ENCODE assay signal across 10 cellular contexts in the genomic region with DNA sequence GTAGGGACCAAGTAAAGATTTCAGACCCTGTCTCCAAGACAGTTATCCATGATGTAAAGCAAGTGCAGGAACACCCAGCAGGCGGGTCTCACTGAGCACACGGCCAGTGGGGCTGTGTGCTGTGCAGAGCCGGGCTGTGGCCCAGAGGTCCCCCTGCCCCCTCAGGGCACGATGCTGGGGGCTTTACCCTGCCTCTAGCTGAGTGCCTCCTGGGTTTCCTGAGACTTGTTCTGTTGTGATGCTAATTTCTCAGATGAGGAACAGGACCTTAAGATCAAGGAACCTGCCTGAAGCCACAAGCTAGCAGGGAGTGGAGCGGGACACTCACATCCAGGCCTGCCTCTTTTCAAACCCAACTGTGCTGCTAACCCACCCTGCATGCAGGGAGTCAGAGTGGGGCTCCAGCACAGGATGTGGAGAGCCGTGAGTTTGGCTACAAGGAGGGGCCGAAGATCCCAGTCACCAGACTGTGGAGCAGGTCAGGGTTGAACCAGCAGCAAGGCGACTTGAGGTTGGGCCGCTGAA.
DNase-seq lines count a peak whose midpoint lies in the region; ATAC-seq and FAIRE-seq lines count a peak whose summit lies in the region.
"Had no signal": no experiment of that assay in that cellular context is flagged by ENCODE, and none has a peak within 500 bp of the region (broad histone marks: within the 10 kb centered on the region; RNA-seq: fewer than 3 reads in every experiment).

No MANE protein-coding gene starts in this region.

- ATAC-seq in HG02840 (IDR thresholded peaks at IDR 0.05; ENCODE audit: low FRiP score, unreplicated experiment) (peak; percentile 12), T-cell (replicated peaks in 1 of 4) (peak; percentile 9 to 17 (median 13)), left lobe of liver (no peak)

- peak overlapping the region in 14 of 21 experiments; percentile 19 to 87 (median 70) for H3K27ac ChIP-seq in skin epidermis

- POLR2A ChIA-PET in T-cell (lab: Charles Lee), result no interaction called here

- CTCF ChIA-PET in T-cell (lab: Charles Lee), result interaction anchor here (0.5 to 1.5 kb wide), 5 partner anchors 11 to 317 kb away, joined by 3 to 5 read pairs (median 3); no protein-coding TSS in a partner anchor

- DNase-seq in GM19239 (ENCODE audit: insufficient read length, low spot score) (no peak), T-cell (peak in 1 of 34 experiments; percentile 15), D341Med (ENCODE audit: low spot score) (no peak), NOMO-1 (lab: John Stamatoyannopoulos, UW; ENCODE audit: unreplicated experiment in 2 of 2) (no peak), GM19240 (ENCODE audit: insufficient read length, low spot score) (no peak), left lobe of liver (ENCODE audit: low spot score) (no peak)

- H3K27me3 Mint-ChIP-seq in T-cell, result no peaks in the 10 kb centered on the region

- no peaks in the 10 kb centered on the region for H3K36me3 Mint-ChIP-seq in T-cell

- peak overlapping the region; percentile 97 to 99 for H3K27ac Mint-ChIP-seq in T-cell

- H3K9me3 Mint-ChIP-seq in T-cell, result no peaks in the 10 kb centered on the region

- FAIRE-seq in GM19239 (lab: Jason Lieb, UNC), result peak; percentile 96
- FAIRE-seq: endothelial cell of umbilical vein, TTC549 had no signal

- peaks cover 55 to 63% (median 62%) of the 10 kb centered on the region in 3 donors for H3K4me1 Mint-ChIP-seq in T-cell

- H3K4me3 Mint-ChIP-seq in T-cell, result peak overlapping the region; percentile 85 to 89 (median 86)

- H3K4me3 ChIP-seq in skin epidermis, result no peak overlapping the region
